8 cellular contexts compared by ENCODE assay signal in genomic region chr20:40741507-40742106, GRCh38. TPM values are rescaled to one million over a fixed set of nuclear protein-coding genes. Genes with fewer than 3 reads are reported as not detected.
A peak's percentile ranks its signal among the peaks of the same experiment; 100 is the strongest.
DNase-seq lines count a peak whose midpoint lies in the region; ATAC-seq and TF ChIP-seq lines count a peak whose summit lies in the region.

No MANE protein-coding gene starts in this region.

- H2BK120ac ChIP-seq in neuronal stem cell (ENCODE audit: low read depth, low read length): no peak overlapping the region

- H3K36me3 ChIP-seq in WERI-Rb-1 (no peaks in the 10 kb centered on the region), esophagus muscularis mucosa (no peaks in the 10 kb centered on the region), neuronal stem cell (replicated peaks in 1 of 2; ENCODE audit: control insufficient read depth in 2 of 2, insufficient read depth in 2 of 2, low read length in 2 of 2) (no peaks in the 10 kb centered on the region), sigmoid colon (no peaks in the 10 kb centered on the region)

- H3K23ac ChIP-seq in neuronal stem cell (ENCODE audit: low read depth, low read length, poor library complexity): no peak overlapping the region

- no peak overlapping the region for H2AK5ac ChIP-seq in neuronal stem cell (ENCODE audit: low read depth, low read length)

- TF ChIP-seq EP300 in esophagus muscularis mucosa (IDR thresholded peaks at IDR 0.05) (no peak), sigmoid colon (IDR thresholded peaks at IDR 0.05) (no peak)

- H3K4me1 ChIP-seq in esophagus muscularis mucosa (no peaks in the 10 kb centered on the region), neuronal stem cell (ENCODE audit: control insufficient read depth in 2 of 2, insufficient read depth in 1 of 2, low read depth in 1 of 2, low read length in 2 of 2) (no peaks in the 10 kb centered on the region), sigmoid colon (no peaks in the 10 kb centered on the region)

- H3K79me1 ChIP-seq in neuronal stem cell (ENCODE audit: low read depth, low read length): no peaks in the 10 kb centered on the region

- TF ChIP-seq CTCF in LNCaP clone FGC (IDR thresholded peaks at IDR 0.05; ENCODE audit: control insufficient read depth, extremely low read depth, insufficient read depth) (peak; percentile 84), WERI-Rb-1 (IDR thresholded peaks at IDR 0.05; ENCODE audit: low read depth, low read length) (peak; percentile 80), esophagus muscularis mucosa (IDR thresholded peaks at IDR 0.05) (peak in 2 of 3 experiments; percentile 27 to 46), sigmoid colon (IDR thresholded peaks at IDR 0.05) (peak in 1 of 4 experiments; percentile 11)

- TF ChIP-seq POLR2A in esophagus muscularis mucosa (IDR thresholded peaks at IDR 0.05; ENCODE audit: low read depth) (no peak), sigmoid colon (IDR thresholded peaks at IDR 0.05) (no peak)

- H3K14ac ChIP-seq in neuronal stem cell (ENCODE audit: low read length): no peak overlapping the region

- no peak for ATAC-seq in HG03460 (IDR thresholded peaks at IDR 0.05; ENCODE audit: unreplicated experiment)

- no peak overlapping the region for H3K9ac ChIP-seq in neuronal stem cell (ENCODE audit: low read depth, low read length, poor library complexity)

- intact Hi-C loops in esophagus muscularis mucosa (cut with DNase I): loop anchor here (5.0 kb wide), 1 partner anchor 206 kb away; no protein-coding TSS in a partner anchor
- intact Hi-C loops in sigmoid colon (cut with DNase I): no loop called here

- H3K9me3 ChIP-seq in WERI-Rb-1 (ENCODE audit: severe bottlenecking) (no peaks in the 10 kb centered on the region), esophagus muscularis mucosa (no peaks in the 10 kb centered on the region), neuronal stem cell (replicated peaks in 1 of 2; ENCODE audit: control insufficient read depth in 2 of 2, insufficient read depth in 1 of 2, low read depth in 1 of 2, low read length in 2 of 2) (no peaks in the 10 kb centered on the region), sigmoid colon (no peaks in the 10 kb centered on the region)

- no peak overlapping the region for H4K91ac ChIP-seq in neuronal stem cell (ENCODE audit: low read depth, low read length, poor library complexity)

- H2AFZ ChIP-seq in neuronal stem cell (ENCODE audit: low read length): no peak overlapping the region

- no peak overlapping the region for H3K4ac ChIP-seq in neuronal stem cell (ENCODE audit: low read length)

- H2BK12ac ChIP-seq in neuronal stem cell (ENCODE audit: low read length): no peak overlapping the region

- H3K27me3 ChIP-seq in WERI-Rb-1 (ENCODE audit: insufficient read depth, low read depth, severe bottlenecking) (peaks cover 83% of the 10 kb centered on the region), esophagus muscularis mucosa (peaks cover 0 to 68% (median 0%) of the 10 kb centered on the region in 4 donors), neuronal stem cell (ENCODE audit: control insufficient read depth in 3 of 3, insufficient read depth in 3 of 3, low read depth in 1 of 3, low read length in 3 of 3) (peaks cover 0 to 14% (median 0%) of the 10 kb centered on the region in 3 experiments), sigmoid colon (peaks cover 0 to 13% (median 0%) of the 10 kb centered on the region in 3 donors)

- H2BK5ac ChIP-seq in neuronal stem cell (ENCODE audit: low read length): no peak overlapping the region

- DNase-seq in NK-92 treated with Interleukin-12 subunit alpha and Interleukin-12 subunit beta, amount 100 ng/mL, for 24 hours (lab: John Stamatoyannopoulos, UW): peak; percentile 2
- DNase-seq in NK-92 (lab: John Stamatoyannopoulos, UW; ENCODE audit: unreplicated experiment) (no peak), LNCaP clone FGC (ENCODE audit: low read depth) (peak; percentile 22), WERI-Rb-1 (peak; percentile 41), esophagus muscularis mucosa (ENCODE audit: extremely low spot score) (no peak), neuronal stem cell (ENCODE audit: low spot score) (peak; percentile 9), sigmoid colon (no peak)

- H3K4me3 ChIP-seq in LNCaP clone FGC (ENCODE audit: low read depth, low read length): no peak overlapping the region
- H3K4me3 ChIP-seq in WERI-Rb-1 (ENCODE audit: low read depth, low read length): no peak overlapping the region
- H3K4me3 ChIP-seq in esophagus muscularis mucosa: no peak overlapping the region
- no peak overlapping the region for H3K4me3 ChIP-seq in neuronal stem cell (ENCODE audit: low read length in 2 of 2)
- no peak overlapping the region for H3K4me3 ChIP-seq in sigmoid colon

- H2BK15ac ChIP-seq in neuronal stem cell (ENCODE audit: low read length): no peak overlapping the region

- no peak overlapping the region for H3K18ac ChIP-seq in neuronal stem cell (ENCODE audit: low read length)

- no peak overlapping the region for H3K27ac ChIP-seq in WERI-Rb-1
- H3K27ac ChIP-seq in esophagus muscularis mucosa (replicated peaks in 1 of 4): no peak overlapping the region
- no peak overlapping the region for H3K27ac ChIP-seq in neuronal stem cell (replicated peaks; ENCODE audit: low read length)
- H3K27ac ChIP-seq in sigmoid colon: no peak overlapping the region

- H4K8ac ChIP-seq in neuronal stem cell (ENCODE audit: low read depth, low read length): no peak overlapping the region

- H3K4me2 ChIP-seq in neuronal stem cell (ENCODE audit: insufficient read depth, low read length, poor library complexity, severe bottlenecking): no peak overlapping the region

- 66% methylated on average over 6 of the region's 6 CpGs for WGBS in esophagus muscularis mucosa
- no CpG with 5 or more reads among the region's 6 CpGs for WGBS in neuronal stem cell (ENCODE audit: extremely low coverage in 2 of 2, insufficient read length in 2 of 2, insufficient replicate concordance in 1 of 2), 2 donors
- 35 to 56% methylated on average over 6 of the region's 6 CpGs for WGBS in sigmoid colon, 2 donors

RNA-seq across cellular contexts. Expression of gene MAFB, which starts 52.6 kb away (rescaled TPM):
- total RNA-seq in esophagus muscularis mucosa: 10 to 100 TPM; 34.6 to 77.5 (median 37.3) TPM
- 1.4 TPM for polyA plus RNA-seq in neuronal stem cell (2013, experiment 1 of 2)
- 1.6 TPM for polyA plus RNA-seq in neuronal stem cell (2013, experiment 2 of 2)
- 10 to 100 TPM; 18.6 to 43.3 (median 32.7) TPM for total RNA-seq in sigmoid colon
- polyA plus RNA-seq in sigmoid colon: 10 to 100 TPM in 1 of 3 donors, 1 to 10 TPM in 2; 5.4 to 11.4 (median 6.5) TPM

Comparison
In these comparisons a context has a peak if more than half of its experiments do, and no peak if none do; other contexts are left out.
1. DNase-seq: peak in NK-92 treated with Interleukin-12 subunit alpha and Interleukin-12 subunit beta, amount 100 ng/mL, for 24 hours (single experiment), LNCaP clone FGC (single experiment), WERI-Rb-1 (single experiment) and neuronal stem cell (single experiment); none in NK-92 (single experiment), esophagus muscularis mucosa (single experiment) and sigmoid colon (single experiment).